13 cellular contexts compared by ENCODE assay signal in the genomic region with DNA sequence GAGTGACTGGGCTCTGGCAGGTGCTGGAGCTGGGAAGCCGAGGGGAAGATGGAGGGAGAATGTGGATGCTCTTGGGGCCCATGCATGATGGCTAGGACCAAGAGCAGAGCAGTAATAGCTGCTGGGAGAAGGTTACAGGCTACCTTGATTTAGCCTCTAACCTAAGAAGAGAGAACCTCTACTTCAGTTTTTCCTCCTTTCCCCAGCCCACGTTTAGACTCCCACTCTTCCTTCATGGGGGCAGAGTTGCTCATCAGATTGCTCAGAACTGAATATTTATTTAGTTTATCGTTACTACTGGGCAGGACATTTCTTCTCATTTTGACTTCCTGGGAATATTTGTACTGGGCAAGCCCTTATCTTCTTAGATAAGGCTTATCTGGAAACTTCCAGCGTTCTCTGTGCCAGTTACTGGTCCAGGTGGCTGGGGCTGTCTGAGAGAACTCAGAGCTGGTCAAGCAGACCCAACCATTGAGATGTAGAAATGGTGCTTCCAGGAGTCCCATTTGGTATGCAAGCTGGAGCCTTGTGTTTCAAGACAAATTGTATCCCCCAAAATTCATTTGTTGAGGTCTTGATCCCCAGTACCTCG.
A peak's percentile ranks its signal among the peaks of the same experiment; 100 is the strongest.
DNase-seq lines count a peak whose midpoint lies in the region; ATAC-seq and TF ChIP-seq lines count a peak whose summit lies in the region.
"Had no signal": no experiment of that assay in that cellular context is flagged by ENCODE, and none has a peak within 500 bp of the region (broad histone marks: within the 10 kb centered on the region; RNA-seq: fewer than 3 reads in every experiment).

No MANE protein-coding gene starts in this region.

- no peak overlapping the region for H3K27ac ChIP-seq in adrenal gland
- no peak overlapping the region for H3K27ac ChIP-seq in endodermal cell (ENCODE audit: low read depth, low read length)
- H3K27ac ChIP-seq in osteoblast (ENCODE audit: low read depth, low read length), result no peak overlapping the region
- H3K27ac ChIP-seq in testis, result peak overlapping the region; percentile 50 to 68
- H3K27ac ChIP-seq: BLaER1 treated with 17β-estradiol and CSF1 and Interleukin-3, amounts not matched to agents 10 nM and 100 nM; GM23248; HL-60 had no signal

- H3K4me3 Mint-ChIP-seq in endodermal cell (no peak overlapping the region), mesothelial cell of epicardium (no peak overlapping the region)
- H3K4me3 Mint-ChIP-seq: CD4-positive, CD25-positive, alpha-beta regulatory T cell had no signal

- no peak for ATAC-seq in left ventricle myocardium superior
- ATAC-seq: HCT116 had no signal

- DNase-seq in adrenal gland, result peak in 4 of 7 donors; percentile 15 to 39 (median 26)
- no peak for DNase-seq in endodermal cell
- DNase-seq in osteoblast (ENCODE audit: insufficient read length, low spot score, missing footprints), result peak; percentile 34
- DNase-seq in testis, result peak; percentile 47
- DNase-seq in activated naive CD4-positive, alpha-beta T cell treated with anti-CD3 and anti-CD28 coated beads, Interleukin-2, amount 50 U/mL, for 16 hours, result no peak
- DNase-seq in left ventricle myocardium superior, result no peak
- DNase-seq in mesothelial cell of epicardium (ENCODE audit: low spot score in 2 of 2, unreplicated experiment in 2 of 2), result no peak
- DNase-seq: 8988T; CD4-positive, CD25-positive, alpha-beta regulatory T cell; GM23248 had no signal

- no peak for TF ChIP-seq POLR2A in adrenal gland (IDR thresholded peaks at IDR 0.05)
- no peak for TF ChIP-seq POLR2A in testis (IDR thresholded peaks at IDR 0.05)

- H3K4me3 ChIP-seq in adrenal gland (no peak overlapping the region), endodermal cell (ENCODE audit: low read length) (peak overlapping the region; percentile 59), osteoblast (ENCODE audit: insufficient read depth, low read length) (no peak overlapping the region), testis (no peak overlapping the region)
- H3K4me3 ChIP-seq: BLaER1 treated with 17β-estradiol and CSF1 and Interleukin-3, amounts not matched to agents 10 nM and 100 nM; GM23248 had no signal

- peaks cover 9% of the 10 kb centered on the region for H3K4me1 Mint-ChIP-seq in endodermal cell
- H3K4me1 Mint-ChIP-seq in mesothelial cell of epicardium, result peaks cover 24% of the 10 kb centered on the region
- H3K4me1 Mint-ChIP-seq: CD4-positive, CD25-positive, alpha-beta regulatory T cell had no signal

- WGBS in adrenal gland, 4 donors, result 36 to 49% (median 45%) methylated on average over 5 of the region's 5 CpGs
- WGBS in endodermal cell (ENCODE audit: insufficient coverage in 1 of 2, insufficient read length in 1 of 2), 2 experiments, result 79 to 90% methylated on average over 3 to 5 of the region's 5 CpGs
- 37% methylated on average over 5 of the region's 5 CpGs for WGBS in testis, 2 donors

- peak overlapping the region; percentile 2 for H2AFZ ChIP-seq in osteoblast (ENCODE audit: low read length)
- H2AFZ ChIP-seq: GM23248 had no signal

- no peak overlapping the region for H3K4me2 ChIP-seq in osteoblast (ENCODE audit: insufficient read depth, low read length)
- H3K4me2 ChIP-seq: BLaER1 treated with 17β-estradiol and CSF1 and Interleukin-3, amounts not matched to agents 10 nM and 100 nM had no signal

- peaks cover 0 to 16% of the 10 kb centered on the region in 2 donors for H3K4me1 ChIP-seq in adrenal gland (replicated peaks in 1 of 2)
- H3K4me1 ChIP-seq in endodermal cell (ENCODE audit: control insufficient read depth, insufficient read depth, low read length), result no peaks in the 10 kb centered on the region
- peaks cover 12% of the 10 kb centered on the region for H3K4me1 ChIP-seq in osteoblast (ENCODE audit: insufficient read depth, low read length)
- peaks cover 16% of the 10 kb centered on the region for H3K4me1 ChIP-seq in testis

- H3K9ac ChIP-seq in endodermal cell (ENCODE audit: extremely low read depth, low read length, poor library complexity, severe bottlenecking), result no peak overlapping the region
- H3K9ac ChIP-seq: BLaER1 treated with 17β-estradiol and CSF1 and Interleukin-3, amounts not matched to agents 10 nM and 100 nM; GM23248 had no signal

- H3K9me3 ChIP-seq in adrenal gland (replicated peaks in 1 of 3), result no peaks in the 10 kb centered on the region
- H3K9me3 ChIP-seq in endodermal cell (ENCODE audit: control insufficient read depth, low read length), result peaks cover 39% of the 10 kb centered on the region
- peaks cover 3% of the 10 kb centered on the region for H3K9me3 ChIP-seq in osteoblast (ENCODE audit: low read depth, low read length)
- no peaks in the 10 kb centered on the region for H3K9me3 ChIP-seq in testis

- H3K27ac Mint-ChIP-seq in endodermal cell (no peak overlapping the region), mesothelial cell of epicardium (no peak overlapping the region)
- H3K27ac Mint-ChIP-seq: CD4-positive, CD25-positive, alpha-beta regulatory T cell had no signal

- H3K27me3 ChIP-seq in adrenal gland (no peaks in the 10 kb centered on the region), endodermal cell (ENCODE audit: control insufficient read depth, insufficient read depth, low read length, poor library complexity, severe bottlenecking) (no peaks in the 10 kb centered on the region), osteoblast (ENCODE audit: insufficient read depth, low read length) (no peaks in the 10 kb centered on the region), testis (no peaks in the 10 kb centered on the region)
- H3K27me3 ChIP-seq: BLaER1 treated with 17β-estradiol and CSF1 and Interleukin-3, amounts not matched to agents 10 nM and 100 nM had no signal

- no peaks in the 10 kb centered on the region for H3K79me2 ChIP-seq in osteoblast (ENCODE audit: insufficient read depth, low read length)

- no peaks in the 10 kb centered on the region for H4K20me1 ChIP-seq in osteoblast (ENCODE audit: insufficient read depth, low read length)
- H4K20me1 ChIP-seq: BLaER1 treated with 17β-estradiol and CSF1 and Interleukin-3, amounts not matched to agents 10 nM and 100 nM had no signal

- H3K9me3 Mint-ChIP-seq in endodermal cell, result peaks cover 44% of the 10 kb centered on the region
- H3K9me3 Mint-ChIP-seq in mesothelial cell of epicardium, result peaks cover 20% of the 10 kb centered on the region

- H3K27me3 Mint-ChIP-seq in endodermal cell (ENCODE audit: insufficient read depth), result no peaks in the 10 kb centered on the region
- no peaks in the 10 kb centered on the region for H3K27me3 Mint-ChIP-seq in mesothelial cell of epicardium (ENCODE audit: low read depth)
- H3K27me3 Mint-ChIP-seq: CD4-positive, CD25-positive, alpha-beta regulatory T cell had no signal

- H3K36me3 ChIP-seq in adrenal gland (replicated peaks in 1 of 2), result no peaks in the 10 kb centered on the region
- H3K36me3 ChIP-seq in endodermal cell (ENCODE audit: control insufficient read depth, insufficient read depth, low read length), result no peaks in the 10 kb centered on the region
- H3K36me3 ChIP-seq in osteoblast (ENCODE audit: insufficient read depth, low read length), result no peaks in the 10 kb centered on the region
- no peaks in the 10 kb centered on the region for H3K36me3 ChIP-seq in testis (ENCODE audit: low read depth, missing control alignments)

- intact Hi-C loops in adrenal gland (cut with DNase I) (no loop called here), testis (cut with DNase I; ENCODE audit: low total_unique reads) (no loop called here), left ventricle myocardium superior (cut with micrococcal nuclease) (no loop called here)

- peaks cover 6% of the 10 kb centered on the region for H3K36me3 Mint-ChIP-seq in endodermal cell (ENCODE audit: low read depth)
- H3K36me3 Mint-ChIP-seq in mesothelial cell of epicardium, result no peaks in the 10 kb centered on the region
- H3K36me3 Mint-ChIP-seq: CD4-positive, CD25-positive, alpha-beta regulatory T cell had no signal

- no peak for TF ChIP-seq CTCF in adrenal gland (IDR thresholded peaks at IDR 0.05)
- no peak for TF ChIP-seq CTCF in endodermal cell (conservative IDR thresholded peaks at IDR 0.05)
- no peak for TF ChIP-seq CTCF in osteoblast (IDR thresholded peaks at IDR 0.05; ENCODE audit: extremely low read depth, low read depth, low read length)
- TF ChIP-seq CTCF in testis (IDR thresholded peaks at IDR 0.05), result no peak
- TF ChIP-seq CTCF in mesothelial cell of epicardium (IDR thresholded peaks at IDR 0.05; ENCODE audit: unreplicated experiment), result no peak

Comparison
In these comparisons a context has a peak if more than half of its experiments do, and no peak if none do; other contexts are left out.
1. DNase-seq: peak in adrenal gland (4 of 7), osteoblast (single experiment) and testis (single experiment); none in endodermal cell (single experiment), activated naive CD4-positive, alpha-beta T cell treated with anti-CD3 and anti-CD28 coated beads, Interleukin-2, amount 50 U/mL, for 16 hours (single experiment), left ventricle myocardium superior (single experiment) and mesothelial cell of epicardium (0 of 2).
2. H3K27ac ChIP-seq: peak in testis (2 of 2); none in adrenal gland (0 of 5), endodermal cell (single experiment) and osteoblast (single experiment).